In the genomic region with DNA sequence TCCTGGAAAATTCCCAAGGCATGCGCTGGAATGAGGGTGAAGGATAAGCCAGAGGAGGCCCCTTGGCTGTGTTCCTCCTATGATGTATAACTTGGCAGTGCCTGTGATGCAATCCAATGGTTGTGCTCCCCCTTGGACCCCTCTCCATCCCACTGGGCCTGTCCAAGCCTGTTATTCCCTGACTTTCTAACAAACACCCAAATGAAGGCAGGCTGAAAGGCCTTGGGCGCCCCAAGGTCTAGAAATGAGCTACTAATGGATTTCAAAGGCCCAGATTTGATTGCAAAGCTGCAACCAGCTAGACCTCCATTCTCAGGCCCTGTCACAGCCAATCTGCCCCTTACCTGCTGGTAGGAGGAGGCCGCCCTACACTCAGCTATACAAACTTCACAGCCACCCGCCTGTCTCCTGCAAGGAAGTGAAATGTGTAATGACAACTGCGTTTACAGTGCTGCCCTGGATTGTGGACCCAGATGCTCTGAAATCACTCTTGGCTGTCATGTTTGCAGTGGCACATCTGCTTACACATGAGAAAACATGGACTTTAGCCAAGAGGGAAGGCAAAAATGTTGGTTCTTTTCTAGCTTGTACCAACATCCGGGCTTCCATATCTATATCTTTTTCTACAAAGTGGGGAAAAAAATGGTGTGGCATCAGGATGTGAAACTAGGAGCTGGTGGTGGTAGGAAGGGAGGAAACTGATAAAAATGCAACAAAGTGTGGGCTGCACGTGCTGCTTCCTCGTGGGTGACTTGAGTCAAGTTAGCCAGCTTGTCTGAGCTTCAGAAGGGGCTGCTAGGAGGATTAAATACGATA, we compare ENCODE assay signal across 1 cellular context.
A peak's percentile ranks its signal among the peaks of the same experiment; 100 is the strongest.
TF ChIP-seq lines count a peak whose summit lies in the region.

No MANE protein-coding gene starts in this region.

TF ChIP-seq in HepG2, 621 proteins besides CTCF, POLR2A, EP300 and RAD21 (continued from another document and continues in another):
- TF ChIP-seq, protein P1, sequence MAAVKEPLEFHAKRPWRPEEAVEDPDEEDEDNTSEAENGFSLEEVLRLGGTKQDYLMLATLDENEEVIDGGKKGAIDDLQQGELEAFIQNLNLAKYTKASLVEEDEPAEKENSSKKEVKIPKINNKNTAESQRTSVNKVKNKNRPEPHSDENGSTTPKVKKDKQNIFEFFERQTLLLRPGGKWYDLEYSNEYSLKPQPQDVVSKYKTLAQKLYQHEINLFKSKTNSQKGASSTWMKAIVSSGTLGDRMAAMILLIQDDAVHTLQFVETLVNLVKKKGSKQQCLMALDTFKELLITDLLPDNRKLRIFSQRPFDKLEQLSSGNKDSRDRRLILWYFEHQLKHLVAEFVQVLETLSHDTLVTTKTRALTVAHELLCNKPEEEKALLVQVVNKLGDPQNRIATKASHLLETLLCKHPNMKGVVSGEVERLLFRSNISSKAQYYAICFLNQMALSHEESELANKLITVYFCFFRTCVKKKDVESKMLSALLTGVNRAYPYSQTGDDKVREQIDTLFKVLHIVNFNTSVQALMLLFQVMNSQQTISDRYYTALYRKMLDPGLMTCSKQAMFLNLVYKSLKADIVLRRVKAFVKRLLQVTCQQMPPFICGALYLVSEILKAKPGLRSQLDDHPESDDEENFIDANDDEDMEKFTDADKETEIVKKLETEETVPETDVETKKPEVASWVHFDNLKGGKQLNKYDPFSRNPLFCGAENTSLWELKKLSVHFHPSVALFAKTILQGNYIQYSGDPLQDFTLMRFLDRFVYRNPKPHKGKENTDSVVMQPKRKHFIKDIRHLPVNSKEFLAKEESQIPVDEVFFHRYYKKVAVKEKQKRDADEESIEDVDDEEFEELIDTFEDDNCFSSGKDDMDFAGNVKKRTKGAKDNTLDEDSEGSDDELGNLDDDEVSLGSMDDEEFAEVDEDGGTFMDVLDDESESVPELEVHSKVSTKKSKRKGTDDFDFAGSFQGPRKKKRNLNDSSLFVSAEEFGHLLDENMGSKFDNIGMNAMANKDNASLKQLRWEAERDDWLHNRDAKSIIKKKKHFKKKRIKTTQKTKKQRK (IDR thresholded peaks at IDR 0.05; ENCODE audit: low read length), result no peak
- no peak for TF ChIP-seq ZSCAN30 (CRISPR knock-in tag; IDR thresholded peaks at IDR 0.05)
- peak; percentile 85; the same call in 1 of the 2 replicates for TF ChIP-seq ZNF788 (CRISPR knock-in tag; IDR thresholded peaks at IDR 0.05; ENCODE audit: borderline replicate concordance)
- peak; percentile 43; the same call in 1 of the 2 replicates for TF ChIP-seq CHD4 (IDR thresholded peaks at IDR 0.05; ENCODE audit: borderline replicate concordance, low read length)
- TF ChIP-seq TCF7L2 (IDR thresholded peaks at IDR 0.05; ENCODE audit: low read depth, low read length), result no peak
- no peak for TF ChIP-seq ZSCAN21 (CRISPR knock-in tag; IDR thresholded peaks at IDR 0.05; ENCODE audit: borderline replicate concordance)
- TF ChIP-seq ZNF337 (CRISPR knock-in tag; IDR thresholded peaks at IDR 0.05; ENCODE audit: borderline replicate concordance, low read depth), result no peak
- TF ChIP-seq, protein P2, sequence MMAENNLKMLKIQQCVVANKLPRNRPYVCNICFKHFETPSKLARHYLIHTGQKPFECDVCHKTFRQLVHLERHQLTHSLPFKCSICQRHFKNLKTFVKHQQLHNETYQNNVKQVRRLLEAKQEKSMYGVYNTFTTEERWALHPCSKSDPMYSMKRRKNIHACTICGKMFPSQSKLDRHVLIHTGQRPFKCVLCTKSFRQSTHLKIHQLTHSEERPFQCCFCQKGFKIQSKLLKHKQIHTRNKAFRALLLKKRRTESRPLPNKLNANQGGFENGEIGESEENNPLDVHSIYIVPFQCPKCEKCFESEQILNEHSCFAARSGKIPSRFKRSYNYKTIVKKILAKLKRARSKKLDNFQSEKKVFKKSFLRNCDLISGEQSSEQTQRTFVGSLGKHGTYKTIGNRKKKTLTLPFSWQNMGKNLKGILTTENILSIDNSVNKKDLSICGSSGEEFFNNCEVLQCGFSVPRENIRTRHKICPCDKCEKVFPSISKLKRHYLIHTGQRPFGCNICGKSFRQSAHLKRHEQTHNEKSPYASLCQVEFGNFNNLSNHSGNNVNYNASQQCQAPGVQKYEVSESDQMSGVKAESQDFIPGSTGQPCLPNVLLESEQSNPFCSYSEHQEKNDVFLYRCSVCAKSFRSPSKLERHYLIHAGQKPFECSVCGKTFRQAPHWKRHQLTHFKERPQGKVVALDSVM (CRISPR knock-in tag; IDR thresholded peaks at IDR 0.05), result no peak
- TF ChIP-seq ZNF891 (CRISPR knock-in tag; IDR thresholded peaks at IDR 0.05), result no peak
- peak; percentile 48; the same call in 1 of the 2 replicates for TF ChIP-seq ZBTB7A (CRISPR knock-in tag; IDR thresholded peaks at IDR 0.05)
- no peak for TF ChIP-seq NRL (CRISPR knock-in tag; IDR thresholded peaks at IDR 0.05; ENCODE audit: borderline replicate concordance)
- TF ChIP-seq ZNF547 (CRISPR knock-in tag; IDR thresholded peaks at IDR 0.05), result no peak
- TF ChIP-seq ZNF556 (CRISPR knock-in tag; IDR thresholded peaks at IDR 0.05; ENCODE audit: borderline replicate concordance), result peak; percentile 85
- TF ChIP-seq FOXC1 (CRISPR knock-in tag; IDR thresholded peaks at IDR 0.05; ENCODE audit: borderline replicate concordance), result no peak
- TF ChIP-seq ZNF343 (CRISPR knock-in tag; IDR thresholded peaks at IDR 0.05), result 0 out of 2 replicates have a peak, but pooled peaks have one; percentile 8
- no peak for TF ChIP-seq ZNF101 (CRISPR knock-in tag; IDR thresholded peaks at IDR 0.05; ENCODE audit: borderline replicate concordance, low read depth)
- TF ChIP-seq NFYB (CRISPR knock-in tag; IDR thresholded peaks at IDR 0.05), result no peak
- TF ChIP-seq ZNF17 (CRISPR knock-in tag; IDR thresholded peaks at IDR 0.05), result no peak
- TF ChIP-seq ZNF660 (CRISPR knock-in tag; IDR thresholded peaks at IDR 0.05; ENCODE audit: borderline replicate concordance, low read depth), result no peak
- peak; percentile 83; the same call in 1 of the 2 replicates for TF ChIP-seq HMG20A (CRISPR knock-in tag; IDR thresholded peaks at IDR 0.05; ENCODE audit: borderline replicate concordance)
- TF ChIP-seq, protein P3, sequence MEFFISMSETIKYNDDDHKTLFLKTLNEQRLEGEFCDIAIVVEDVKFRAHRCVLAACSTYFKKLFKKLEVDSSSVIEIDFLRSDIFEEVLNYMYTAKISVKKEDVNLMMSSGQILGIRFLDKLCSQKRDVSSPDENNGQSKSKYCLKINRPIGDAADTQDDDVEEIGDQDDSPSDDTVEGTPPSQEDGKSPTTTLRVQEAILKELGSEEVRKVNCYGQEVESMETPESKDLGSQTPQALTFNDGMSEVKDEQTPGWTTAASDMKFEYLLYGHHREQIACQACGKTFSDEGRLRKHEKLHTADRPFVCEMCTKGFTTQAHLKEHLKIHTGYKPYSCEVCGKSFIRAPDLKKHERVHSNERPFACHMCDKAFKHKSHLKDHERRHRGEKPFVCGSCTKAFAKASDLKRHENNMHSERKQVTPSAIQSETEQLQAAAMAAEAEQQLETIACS (CRISPR knock-in tag; IDR thresholded peaks at IDR 0.05), result no peak
- TF ChIP-seq REL (CRISPR knock-in tag; conservative IDR thresholded peaks at IDR 0.05), result no peak; the same call in 1 of the 2 replicates
- no peak for TF ChIP-seq ZNF790 (CRISPR knock-in tag; IDR thresholded peaks at IDR 0.05; ENCODE audit: borderline replicate concordance)
- TF ChIP-seq, protein P4, sequence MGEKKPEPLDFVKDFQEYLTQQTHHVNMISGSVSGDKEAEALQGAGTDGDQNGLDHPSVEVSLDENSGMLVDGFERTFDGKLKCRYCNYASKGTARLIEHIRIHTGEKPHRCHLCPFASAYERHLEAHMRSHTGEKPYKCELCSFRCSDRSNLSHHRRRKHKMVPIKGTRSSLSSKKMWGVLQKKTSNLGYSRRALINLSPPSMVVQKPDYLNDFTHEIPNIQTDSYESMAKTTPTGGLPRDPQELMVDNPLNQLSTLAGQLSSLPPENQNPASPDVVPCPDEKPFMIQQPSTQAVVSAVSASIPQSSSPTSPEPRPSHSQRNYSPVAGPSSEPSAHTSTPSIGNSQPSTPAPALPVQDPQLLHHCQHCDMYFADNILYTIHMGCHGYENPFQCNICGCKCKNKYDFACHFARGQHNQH (CRISPR knock-in tag; IDR thresholded peaks at IDR 0.05), result peak; percentile 90
- TF ChIP-seq ZKSCAN5 (CRISPR knock-in tag; IDR thresholded peaks at IDR 0.05), result peak; percentile 42; the same call in 1 of the 2 replicates
- no peak for TF ChIP-seq ZSCAN20 (CRISPR knock-in tag; IDR thresholded peaks at IDR 0.05; ENCODE audit: borderline replicate concordance)
- no peak for TF ChIP-seq SNRNP70 (IDR thresholded peaks at IDR 0.05; ENCODE audit: low read depth, low read length)
- TF ChIP-seq, protein P5, sequence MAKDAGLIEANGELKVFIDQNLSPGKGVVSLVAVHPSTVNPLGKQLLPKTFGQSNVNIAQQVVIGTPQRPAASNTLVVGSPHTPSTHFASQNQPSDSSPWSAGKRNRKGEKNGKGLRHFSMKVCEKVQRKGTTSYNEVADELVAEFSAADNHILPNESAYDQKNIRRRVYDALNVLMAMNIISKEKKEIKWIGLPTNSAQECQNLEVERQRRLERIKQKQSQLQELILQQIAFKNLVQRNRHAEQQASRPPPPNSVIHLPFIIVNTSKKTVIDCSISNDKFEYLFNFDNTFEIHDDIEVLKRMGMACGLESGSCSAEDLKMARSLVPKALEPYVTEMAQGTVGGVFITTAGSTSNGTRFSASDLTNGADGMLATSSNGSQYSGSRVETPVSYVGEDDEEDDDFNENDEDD (CRISPR knock-in tag; IDR thresholded peaks at IDR 0.05; ENCODE audit: borderline replicate concordance), result peak; percentile 53; the same call in 1 of the 2 replicates
- TF ChIP-seq, protein P6, sequence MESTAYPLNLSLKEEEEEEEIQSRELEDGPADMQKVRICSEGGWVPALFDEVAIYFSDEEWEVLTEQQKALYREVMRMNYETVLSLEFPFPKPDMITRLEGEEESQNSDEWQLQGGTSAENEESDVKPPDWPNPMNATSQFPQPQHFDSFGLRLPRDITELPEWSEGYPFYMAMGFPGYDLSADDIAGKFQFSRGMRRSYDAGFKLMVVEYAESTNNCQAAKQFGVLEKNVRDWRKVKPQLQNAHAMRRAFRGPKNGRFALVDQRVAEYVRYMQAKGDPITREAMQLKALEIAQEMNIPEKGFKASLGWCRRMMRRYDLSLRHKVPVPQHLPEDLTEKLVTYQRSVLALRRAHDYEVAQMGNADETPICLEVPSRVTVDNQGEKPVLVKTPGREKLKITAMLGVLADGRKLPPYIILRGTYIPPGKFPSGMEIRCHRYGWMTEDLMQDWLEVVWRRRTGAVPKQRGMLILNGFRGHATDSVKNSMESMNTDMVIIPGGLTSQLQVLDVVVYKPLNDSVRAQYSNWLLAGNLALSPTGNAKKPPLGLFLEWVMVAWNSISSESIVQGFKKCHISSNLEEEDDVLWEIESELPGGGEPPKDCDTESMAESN (CRISPR knock-in tag; conservative IDR thresholded peaks at IDR 0.05), result 0 out of 2 replicates have a peak, but pooled peaks have one; percentile 12
- 0 out of 2 replicates have a peak, but pooled peaks have one; percentile 17 for TF ChIP-seq HHEX (CRISPR knock-in tag; IDR thresholded peaks at IDR 0.05)
- TF ChIP-seq, protein P7, sequence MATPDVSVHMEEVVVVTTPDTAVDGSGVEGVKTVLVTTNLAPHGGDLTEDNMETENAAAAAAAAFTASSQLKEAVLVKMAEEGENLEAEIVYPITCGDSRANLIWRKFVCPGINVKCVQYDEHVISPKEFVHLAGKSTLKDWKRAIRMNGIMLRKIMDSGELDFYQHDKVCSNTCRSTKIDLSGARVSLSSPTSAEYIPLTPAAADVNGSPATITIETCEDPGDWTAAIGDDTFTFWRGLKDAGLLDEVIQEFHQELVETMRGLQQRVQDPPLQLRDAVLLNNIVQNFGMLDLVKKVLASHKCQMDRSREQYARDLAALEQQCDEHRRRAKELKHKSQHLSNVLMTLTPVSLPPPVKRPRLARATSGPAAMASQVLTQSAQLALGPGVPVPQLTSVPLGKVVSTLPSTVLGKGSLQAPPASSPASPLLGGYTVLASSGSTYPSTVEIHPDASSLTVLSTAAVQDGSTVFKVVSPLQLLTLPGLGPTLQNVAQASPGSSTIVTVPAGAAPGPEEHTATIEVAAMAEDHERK (CRISPR knock-in tag; IDR thresholded peaks at IDR 0.05; ENCODE audit: low read depth), result no peak
- TF ChIP-seq ATM (IDR thresholded peaks at IDR 0.05; ENCODE audit: borderline replicate concordance), result no peak
- TF ChIP-seq, protein P8, sequence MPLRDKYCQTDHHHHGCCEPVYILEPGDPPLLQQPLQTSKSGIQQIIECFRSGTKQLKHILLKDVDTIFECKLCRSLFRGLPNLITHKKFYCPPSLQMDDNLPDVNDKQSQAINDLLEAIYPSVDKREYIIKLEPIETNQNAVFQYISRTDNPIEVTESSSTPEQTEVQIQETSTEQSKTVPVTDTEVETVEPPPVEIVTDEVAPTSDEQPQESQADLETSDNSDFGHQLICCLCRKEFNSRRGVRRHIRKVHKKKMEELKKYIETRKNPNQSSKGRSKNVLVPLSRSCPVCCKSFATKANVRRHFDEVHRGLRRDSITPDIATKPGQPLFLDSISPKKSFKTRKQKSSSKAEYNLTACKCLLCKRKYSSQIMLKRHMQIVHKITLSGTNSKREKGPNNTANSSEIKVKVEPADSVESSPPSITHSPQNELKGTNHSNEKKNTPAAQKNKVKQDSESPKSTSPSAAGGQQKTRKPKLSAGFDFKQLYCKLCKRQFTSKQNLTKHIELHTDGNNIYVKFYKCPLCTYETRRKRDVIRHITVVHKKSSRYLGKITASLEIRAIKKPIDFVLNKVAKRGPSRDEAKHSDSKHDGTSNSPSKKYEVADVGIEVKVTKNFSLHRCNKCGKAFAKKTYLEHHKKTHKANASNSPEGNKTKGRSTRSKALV (CRISPR knock-in tag; IDR thresholded peaks at IDR 0.05), result no peak
- TF ChIP-seq, protein P9, sequence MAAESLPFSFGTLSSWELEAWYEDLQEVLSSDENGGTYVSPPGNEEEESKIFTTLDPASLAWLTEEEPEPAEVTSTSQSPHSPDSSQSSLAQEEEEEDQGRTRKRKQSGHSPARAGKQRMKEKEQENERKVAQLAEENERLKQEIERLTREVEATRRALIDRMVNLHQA (CRISPR knock-in tag; IDR thresholded peaks at IDR 0.05), result no peak
- no peak for TF ChIP-seq KLF11 (CRISPR knock-in tag; IDR thresholded peaks at IDR 0.05)
- TF ChIP-seq SETDB1 (CRISPR knock-in tag; IDR thresholded peaks at IDR 0.05; ENCODE audit: borderline replicate concordance), result no peak
- peak; percentile 47 for TF ChIP-seq ISL2 (CRISPR knock-in tag; IDR thresholded peaks at IDR 0.05)
- TF ChIP-seq, protein P10, sequence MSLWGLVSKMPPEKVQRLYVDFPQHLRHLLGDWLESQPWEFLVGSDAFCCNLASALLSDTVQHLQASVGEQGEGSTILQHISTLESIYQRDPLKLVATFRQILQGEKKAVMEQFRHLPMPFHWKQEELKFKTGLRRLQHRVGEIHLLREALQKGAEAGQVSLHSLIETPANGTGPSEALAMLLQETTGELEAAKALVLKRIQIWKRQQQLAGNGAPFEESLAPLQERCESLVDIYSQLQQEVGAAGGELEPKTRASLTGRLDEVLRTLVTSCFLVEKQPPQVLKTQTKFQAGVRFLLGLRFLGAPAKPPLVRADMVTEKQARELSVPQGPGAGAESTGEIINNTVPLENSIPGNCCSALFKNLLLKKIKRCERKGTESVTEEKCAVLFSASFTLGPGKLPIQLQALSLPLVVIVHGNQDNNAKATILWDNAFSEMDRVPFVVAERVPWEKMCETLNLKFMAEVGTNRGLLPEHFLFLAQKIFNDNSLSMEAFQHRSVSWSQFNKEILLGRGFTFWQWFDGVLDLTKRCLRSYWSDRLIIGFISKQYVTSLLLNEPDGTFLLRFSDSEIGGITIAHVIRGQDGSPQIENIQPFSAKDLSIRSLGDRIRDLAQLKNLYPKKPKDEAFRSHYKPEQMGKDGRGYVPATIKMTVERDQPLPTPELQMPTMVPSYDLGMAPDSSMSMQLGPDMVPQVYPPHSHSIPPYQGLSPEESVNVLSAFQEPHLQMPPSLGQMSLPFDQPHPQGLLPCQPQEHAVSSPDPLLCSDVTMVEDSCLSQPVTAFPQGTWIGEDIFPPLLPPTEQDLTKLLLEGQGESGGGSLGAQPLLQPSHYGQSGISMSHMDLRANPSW (CRISPR knock-in tag; IDR thresholded peaks at IDR 0.05; ENCODE audit: borderline replicate concordance), result 0 out of 2 replicates have a peak, but pooled peaks have one; percentile 42
- no peak; the same call in 1 of the 2 replicates for TF ChIP-seq ZNF431 (CRISPR knock-in tag; IDR thresholded peaks at IDR 0.05; ENCODE audit: borderline replicate concordance, low read depth)
